27 cellular contexts compared by ENCODE assay signal in the genomic region with DNA sequence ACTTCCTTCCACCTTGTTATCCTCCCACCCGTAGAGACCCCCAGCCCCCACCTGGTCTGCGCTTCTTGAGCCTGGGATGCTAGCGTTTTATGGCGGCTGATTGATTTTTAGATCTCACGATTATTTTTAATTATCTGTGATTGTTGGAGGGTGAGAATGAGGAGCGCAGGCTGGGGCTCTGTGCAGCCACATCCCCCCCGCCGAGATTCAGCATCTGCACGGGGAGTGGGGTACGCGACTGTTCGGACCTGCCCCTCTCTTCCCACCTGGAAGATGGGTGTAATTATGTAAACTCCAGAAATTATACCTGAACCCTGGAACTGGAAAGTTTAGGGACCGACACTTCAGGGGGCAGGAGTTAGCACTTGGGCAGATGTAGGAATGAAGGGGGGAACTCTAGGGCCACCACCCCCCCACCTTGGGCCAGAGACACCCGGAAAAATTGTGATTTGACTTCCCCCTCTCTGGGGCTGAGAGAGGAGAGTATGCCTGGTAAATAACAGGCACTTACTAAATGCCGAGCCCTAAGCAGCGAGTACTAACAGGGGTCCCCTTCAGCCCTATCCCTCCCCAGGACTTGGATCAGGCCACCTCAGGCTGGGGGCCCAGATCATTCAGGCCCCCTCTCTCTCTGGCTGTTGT. TPM values are rescaled to one million over a fixed set of nuclear protein-coding genes. Genes with fewer than 3 reads are reported as not detected.
DNase-seq lines count a peak whose midpoint lies in the region; ATAC-seq, FAIRE-seq and TF ChIP-seq lines count a peak whose summit lies in the region.
"Had no signal": no experiment of that assay in that cellular context is flagged by ENCODE, and none has a peak within 500 bp of the region (broad histone marks: within the 10 kb centered on the region; RNA-seq: fewer than 3 reads in every experiment).

No MANE protein-coding gene starts in this region.

- H3K27me3 ChIP-seq in astrocyte (ENCODE audit: insufficient read depth, low read length) (peaks cover 57% of the 10 kb centered on the region), neural progenitor cell (peaks cover 100% of the 10 kb centered on the region)

- H3K4me3 ChIP-seq in astrocyte (ENCODE audit: insufficient read depth, low read depth, low read length) = no peak overlapping the region
- no peak overlapping the region for H3K4me3 ChIP-seq in neural progenitor cell
- H3K4me3 ChIP-seq: SK-N-MC had no signal

- no peak for ATAC-seq in naive thymus-derived CD8-positive, alpha-beta T cell
- no peak for ATAC-seq in GM21723 (IDR thresholded peaks at IDR 0.05; ENCODE audit: unreplicated experiment)
- ATAC-seq: PC-3 had no signal

- H3K9me3 ChIP-seq in astrocyte (ENCODE audit: insufficient read depth, low read depth, low read length) (no peaks in the 10 kb centered on the region), neural progenitor cell (ENCODE audit: low read depth) (no peaks in the 10 kb centered on the region)

- POLR2A ChIA-PET in naive thymus-derived CD8-positive, alpha-beta T cell (lab: Charles Lee) = no interaction called here

- no peak for FAIRE-seq in astrocyte (lab: Jason Lieb, UNC)
- FAIRE-seq: GM19239, HTR-8/SVneo had no signal

- peaks cover 16% of the 10 kb centered on the region for H3F3A ChIP-seq in neural progenitor cell (ENCODE audit: low read depth)

- H3K36me3 Mint-ChIP-seq in T-helper 1 cell treated with Interleukin-12 subunit alpha and Interleukin-12 subunit beta and Interleukin-4 antibody, amounts not matched to agents 30 μg/mL and 1 μg/mL, for 36 hours (ENCODE audit: low read depth) = peaks cover 2% of the 10 kb centered on the region
- H3K36me3 Mint-ChIP-seq in IgD-negative memory B cell (no peaks in the 10 kb centered on the region), astrocyte (ENCODE audit: low read depth, unreplicated experiment) (no peaks in the 10 kb centered on the region), neural progenitor cell (no peaks in the 10 kb centered on the region)
- peaks cover 0 to 3% (median 0%) of the 10 kb centered on the region in 3 donors for H3K36me3 Mint-ChIP-seq in naive thymus-derived CD8-positive, alpha-beta T cell

- peaks cover 59% of the 10 kb centered on the region for H3K27me3 Mint-ChIP-seq in T-helper 1 cell treated with Interleukin-12 subunit alpha and Interleukin-12 subunit beta and Interleukin-4 antibody, amounts not matched to agents 30 μg/mL and 1 μg/mL, for 36 hours (ENCODE audit: low read depth)
- H3K27me3 Mint-ChIP-seq in IgD-negative memory B cell = peaks cover 32% of the 10 kb centered on the region
- peaks cover 38% of the 10 kb centered on the region for H3K27me3 Mint-ChIP-seq in astrocyte (ENCODE audit: low read depth, unreplicated experiment)
- peaks cover 64% of the 10 kb centered on the region for H3K27me3 Mint-ChIP-seq in neural progenitor cell (ENCODE audit: insufficient read depth, low read depth)
- peaks cover 24 to 67% (median 34%) of the 10 kb centered on the region in 5 donors for H3K27me3 Mint-ChIP-seq in naive thymus-derived CD8-positive, alpha-beta T cell

- H3K9me3 Mint-ChIP-seq in T-helper 1 cell treated with Interleukin-12 subunit alpha and Interleukin-12 subunit beta and Interleukin-4 antibody, amounts not matched to agents 30 μg/mL and 1 μg/mL, for 36 hours = no peaks in the 10 kb centered on the region
- no peaks in the 10 kb centered on the region for H3K9me3 Mint-ChIP-seq in IgD-negative memory B cell
- H3K9me3 Mint-ChIP-seq in astrocyte (ENCODE audit: unreplicated experiment) = peaks cover 2% of the 10 kb centered on the region
- no peaks in the 10 kb centered on the region for H3K9me3 Mint-ChIP-seq in neural progenitor cell
- H3K9me3 Mint-ChIP-seq in naive thymus-derived CD8-positive, alpha-beta T cell = no peaks in the 10 kb centered on the region

- H3K9ac ChIP-seq in astrocyte (ENCODE audit: low read length) = no peak overlapping the region
- no peak overlapping the region for H3K9ac ChIP-seq in neural progenitor cell

- peak overlapping the region; percentile 31 for H3K27ac Mint-ChIP-seq in T-helper 1 cell treated with Interleukin-12 subunit alpha and Interleukin-12 subunit beta and Interleukin-4 antibody, amounts not matched to agents 30 μg/mL and 1 μg/mL, for 36 hours
- H3K27ac Mint-ChIP-seq in IgD-negative memory B cell (peak overlapping the region; percentile 69 to 96 (median 71)), astrocyte (ENCODE audit: unreplicated experiment) (peak overlapping the region; percentile 78), neural progenitor cell (no peak overlapping the region)
- H3K27ac Mint-ChIP-seq in naive thymus-derived CD8-positive, alpha-beta T cell = peak overlapping the region in 1 of 10 donors; percentile 44
- H3K27ac Mint-ChIP-seq: CD14-positive monocyte had no signal

- no peak overlapping the region for H3K27ac ChIP-seq in astrocyte (ENCODE audit: low read depth, low read length)
- H3K27ac ChIP-seq in neural progenitor cell = no peak overlapping the region
- H3K27ac ChIP-seq: 22Rv1, SK-N-MC had no signal

- TF ChIP-seq CTCF in astrocyte (IDR thresholded peaks at IDR 0.05; ENCODE audit: insufficient read depth, low read depth, low read length) (no peak), neural progenitor cell (IDR thresholded peaks at IDR 0.05) (no peak)

- H3K36me3 ChIP-seq in astrocyte (ENCODE audit: insufficient read depth, low read length) = no peaks in the 10 kb centered on the region
- H3K36me3 ChIP-seq in neural progenitor cell = no peaks in the 10 kb centered on the region

- no peaks in the 10 kb centered on the region for H3K79me2 ChIP-seq in astrocyte (ENCODE audit: insufficient read depth, low read length)
- no peaks in the 10 kb centered on the region for H3K79me2 ChIP-seq in neural progenitor cell (ENCODE audit: low read depth)

- H3K4me1 ChIP-seq in astrocyte (ENCODE audit: insufficient read depth, low read length) = peaks cover 7% of the 10 kb centered on the region
- H3K4me1 ChIP-seq in neural progenitor cell = peaks cover 29% of the 10 kb centered on the region

- peaks cover 11% of the 10 kb centered on the region for H3K4me1 Mint-ChIP-seq in T-helper 1 cell treated with Interleukin-12 subunit alpha and Interleukin-12 subunit beta and Interleukin-4 antibody, amounts not matched to agents 30 μg/mL and 1 μg/mL, for 36 hours (ENCODE audit: low read depth)
- peaks cover 0 to 14% (median 7%) of the 10 kb centered on the region in 3 donors for H3K4me1 Mint-ChIP-seq in IgD-negative memory B cell
- H3K4me1 Mint-ChIP-seq in astrocyte (ENCODE audit: low read depth, unreplicated experiment) = no peaks in the 10 kb centered on the region
- peaks cover 8% of the 10 kb centered on the region for H3K4me1 Mint-ChIP-seq in neural progenitor cell
- peaks cover 10 to 26% (median 24%) of the 10 kb centered on the region in 4 donors for H3K4me1 Mint-ChIP-seq in naive thymus-derived CD8-positive, alpha-beta T cell

- H3K4me3 Mint-ChIP-seq in T-helper 1 cell treated with Interleukin-12 subunit alpha and Interleukin-12 subunit beta and Interleukin-4 antibody, amounts not matched to agents 30 μg/mL and 1 μg/mL, for 36 hours = peak overlapping the region; percentile 17
- H3K4me3 Mint-ChIP-seq in IgD-negative memory B cell (peak overlapping the region in 2 of 4 donors; percentile 57 to 80), astrocyte (ENCODE audit: unreplicated experiment) (no peak overlapping the region), neural progenitor cell (peak overlapping the region; percentile 12)
- H3K4me3 Mint-ChIP-seq in naive thymus-derived CD8-positive, alpha-beta T cell = peak overlapping the region in 5 of 10 donors; percentile 16 to 28 (median 21)

- H4K20me1 ChIP-seq in astrocyte (ENCODE audit: insufficient read depth, low read length) (peaks cover 3% of the 10 kb centered on the region), neural progenitor cell (ENCODE audit: low read depth) (peaks cover 77% of the 10 kb centered on the region)

- H3K4me2 ChIP-seq in astrocyte (ENCODE audit: low read length) (no peak overlapping the region), neural progenitor cell (no peak overlapping the region)

- DNase-seq in T-helper 1 cell (no peak), astrocyte (ENCODE audit: low read depth) (no peak), neural progenitor cell (ENCODE audit: low spot score) (no peak), COR-L47 (lab: John Stamatoyannopoulos, UW) (no peak)
- no peak for DNase-seq in naive thymus-derived CD8-positive, alpha-beta T cell
- DNase-seq: EL, HCEC 1CT, IMR-90, Karpas-422, NCI-H1105 treated with DMSO at 0.1 percent for 48 hours, NCI-H2081, NCI-H2171 treated with DMSO at 0.1 percent for 48 hours, NCI-H446, NCI-H526, PC-3, RPMI8226, SHP77 treated with DMSO at 0.1 percent for 48 hours, SW 1271 had no signal

- H2AFZ ChIP-seq in astrocyte (ENCODE audit: low read depth, low read length) (no peak overlapping the region), neural progenitor cell (replicated peaks) (no peak overlapping the region)

RNA-seq across cellular contexts. Expression of a gene that starts 1.8 kb away (rescaled TPM):
- not detected for polyA plus RNA-seq in IgD-negative memory B cell
- total RNA-seq in astrocyte = not detected in 2 replicates
- total RNA-seq in neural progenitor cell (ENCODE audit: low replicate concordance) = 0.09 TPM in 1 of 2 replicates, not detected in the other
- total RNA-seq in naive thymus-derived CD8-positive, alpha-beta T cell = not detected
- polyA plus RNA-seq in naive thymus-derived CD8-positive, alpha-beta T cell = not detected
- total RNA-seq: IMR-90, M059J had no signal
- polyA plus RNA-seq: CD14-positive monocyte, IMR-90 had no signal
